Comparison of ENCODE assay signal across 8 cellular contexts in genomic region chr19:42268704-42269517, GRCh38. TPM values are rescaled to one million over a fixed set of nuclear protein-coding genes. Genes with fewer than 3 reads are reported as not detected.
DNase-seq lines count a peak whose midpoint lies in the region; ATAC-seq and TF ChIP-seq lines count a peak whose summit lies in the region.

Gene CIC, plus strand, starts transcription at chr19:42269252. Its CDS starts 2,532 bp downstream, at chr19:42271784.

- H3K27ac ChIP-seq in mesodermal cell (ENCODE audit: low read depth, low read length, severe bottlenecking), result peak within 1 kb of the TSS; percentile 99

- peak within 1 kb of the TSS; percentile 61 for H3K4me3 ChIP-seq in mesodermal cell (ENCODE audit: extremely low read depth, insufficient read depth, low read length, poor library complexity, severe bottlenecking)

- H3K36me3 Mint-ChIP-seq in IgD-negative memory B cell (no peaks in the 10 kb centered on the region), endothelial cell (ENCODE audit: low read depth, unreplicated experiment) (peaks cover 6% of the 10 kb centered on the region)

- H3K9me3 ChIP-seq in mesodermal cell (ENCODE audit: control insufficient read depth, low read length), result no peaks in the 10 kb centered on the region

- peaks cover 26% of the 10 kb centered on the region for H3K36me3 ChIP-seq in mesodermal cell (ENCODE audit: control insufficient read depth, insufficient read depth, low read length)

- peak within 1 kb of the TSS in 3 of 4 donors; percentile 85 to 96 (median 96) for H3K4me3 Mint-ChIP-seq in IgD-negative memory B cell
- H3K4me3 Mint-ChIP-seq in endothelial cell (ENCODE audit: unreplicated experiment), result no peak within 1 kb of the TSS

- DNase-seq in D341Med (ENCODE audit: low spot score), result peak; percentile 94
- peak; percentile 100 for DNase-seq in OCI-M1 (lab: John Stamatoyannopoulos, UW)
- peak; percentile 98 for DNase-seq in activated T-cell treated with anti-CD3 and anti-CD28 coated beads for 24 hours (ENCODE audit: low read depth)
- peak; percentile 99 for DNase-seq in endothelial cell (ENCODE audit: low spot score)
- peak; percentile 98 to 99 for DNase-seq in stimulated activated CD8-positive, alpha-beta memory T cell treated with anti-CD3 and anti-CD28 coated beads, Interleukin-15, amount 100 ng/mL, for 4 hours (ENCODE audit: low read depth in 2 of 2)

- H3K27ac Mint-ChIP-seq in IgD-negative memory B cell (peak within 1 kb of the TSS in 2 of 3 donors; percentile 87 to 98), endothelial cell (ENCODE audit: unreplicated experiment) (peak within 1 kb of the TSS; percentile 90)

- ATAC-seq in GM21576 (IDR thresholded peaks at IDR 0.05; ENCODE audit: unreplicated experiment), result peak; percentile 71

- H3K27me3 Mint-ChIP-seq in IgD-negative memory B cell (no peaks in the 10 kb centered on the region), endothelial cell (ENCODE audit: unreplicated experiment) (peaks cover 2% of the 10 kb centered on the region)

- no peaks in the 10 kb centered on the region for H3K9me3 Mint-ChIP-seq in IgD-negative memory B cell
- H3K9me3 Mint-ChIP-seq in endothelial cell (ENCODE audit: unreplicated experiment), result no peaks in the 10 kb centered on the region

- H3K4me1 Mint-ChIP-seq in IgD-negative memory B cell, result peaks cover 11 to 29% (median 21%) of the 10 kb centered on the region in 3 donors
- peaks cover 28% of the 10 kb centered on the region for H3K4me1 Mint-ChIP-seq in endothelial cell (ENCODE audit: unreplicated experiment)

- H3K4me1 ChIP-seq in mesodermal cell (ENCODE audit: control insufficient read depth, insufficient read depth, low read length, poor library complexity, severe bottlenecking), result peaks cover 29% of the 10 kb centered on the region

- 1% methylated on average over 25 of the region's 53 CpGs for WGBS in mesodermal cell (ENCODE audit: insufficient coverage in 2 of 2), 2 experiments

- no peak for TF ChIP-seq CTCF in endothelial cell (IDR thresholded peaks at IDR 0.05; ENCODE audit: unreplicated experiment)

RNA-seq across cellular contexts. Expression of gene CIC, which starts in this region (rescaled TPM):
- polyA plus RNA-seq in IgD-negative memory B cell, result 4.5 TPM
- 85.7 TPM for total RNA-seq in endothelial cell (ENCODE audit: unreplicated experiment)
- 42.9 TPM for polyA plus RNA-seq in mesodermal cell (2013, experiment 1 of 2)
- 37.1 TPM for polyA plus RNA-seq in mesodermal cell (2013, experiment 2 of 2)

Comparison
In these comparisons a context has a peak if more than half of its experiments do, and no peak if none do; other contexts are left out.
1. Peak in every context shown above with its lines: DNase-seq, ATAC-seq, H3K4me3 ChIP-seq and H3K27ac ChIP-seq.